ENCODE assay signal across 8 cellular contexts in genomic region chr6:4134841-4135664, GRCh38. TPM values are rescaled to one million over a fixed set of nuclear protein-coding genes. Genes with fewer than 3 reads are reported as not detected.
A peak's percentile ranks its signal among the peaks of the same experiment; 100 is the strongest.
DNase-seq lines count a peak whose midpoint lies in the region; ATAC-seq and TF ChIP-seq lines count a peak whose summit lies in the region.

Gene ECI2 (minus strand): TSS chr6:4135575. CDS start chr6:4135560, 15 bp downstream.

- H3K4me3 ChIP-seq in foreskin fibroblast (ENCODE audit: low read depth in 1 of 2, low read length in 2 of 2): peak within 1 kb of the TSS; percentile 90 to 93
- H3K4me3 ChIP-seq in neural cell (ENCODE audit: low read length): peak within 1 kb of the TSS; percentile 96

- no peaks in the 10 kb centered on the region for H3F3A ChIP-seq in neural cell (ENCODE audit: insufficient read depth, low read length, poor library complexity, severe bottlenecking)

- H3K27ac Mint-ChIP-seq in activated T-helper 17 cell treated with anti-CD3 and anti-CD28 coated beads, Interleukin-2, amount 50 U/mL, for 72 hours: peak within 1 kb of the TSS; percentile 78

- peaks cover 43% of the 10 kb centered on the region for H3K36me3 Mint-ChIP-seq in activated T-helper 17 cell treated with anti-CD3 and anti-CD28 coated beads, Interleukin-2, amount 50 U/mL, for 72 hours (ENCODE audit: low read depth)

- peak within 1 kb of the TSS; percentile 58 for H2AFZ ChIP-seq in neural cell (ENCODE audit: low read depth, low read length)

- H4K20me1 ChIP-seq in neural cell (ENCODE audit: insufficient read depth): no peaks in the 10 kb centered on the region

- no peak for TF ChIP-seq CTCF in foreskin fibroblast (IDR thresholded peaks at IDR 0.05; ENCODE audit: low read depth, low read length)
- TF ChIP-seq CTCF in neural cell (IDR thresholded peaks at IDR 0.05; ENCODE audit: poor library complexity, severe bottlenecking): peak; percentile 21

- H3K9ac ChIP-seq in neural cell (ENCODE audit: low read length): peak within 1 kb of the TSS; percentile 80

- peak within 1 kb of the TSS; percentile 60 for H3K27ac ChIP-seq in neural cell (ENCODE audit: low read length)

- H3K27me3 Mint-ChIP-seq in activated T-helper 17 cell treated with anti-CD3 and anti-CD28 coated beads, Interleukin-2, amount 50 U/mL, for 72 hours: no peaks in the 10 kb centered on the region

- H3K4me3 Mint-ChIP-seq in activated T-helper 17 cell treated with anti-CD3 and anti-CD28 coated beads, Interleukin-2, amount 50 U/mL, for 72 hours: peak within 1 kb of the TSS; percentile 88

- ATAC-seq in GM19328 (IDR thresholded peaks at IDR 0.05; ENCODE audit: unreplicated experiment) (peak; percentile 37), HG03457 (IDR thresholded peaks at IDR 0.05; ENCODE audit: unreplicated experiment) (peak; percentile 30)
- peak; percentile 60 for ATAC-seq in activated T-helper 17 cell treated with anti-CD3 and anti-CD28 coated beads, Interleukin-2, amount 50 U/mL, for 72 hours (replicated peaks)

- H3K4me2 ChIP-seq in neural cell (ENCODE audit: low read length): peak within 1 kb of the TSS; percentile 54

- no peak for TF ChIP-seq EP300 in neural cell (conservative IDR thresholded peaks at IDR 0.05; ENCODE audit: poor library complexity, severe bottlenecking)

- H3K9me2 ChIP-seq in neural cell (ENCODE audit: insufficient read depth, low read length): no peaks in the 10 kb centered on the region

- peaks cover 3% of the 10 kb centered on the region for H3K79me2 ChIP-seq in neural cell (replicated peaks; ENCODE audit: insufficient read depth, low read length)

- DNase-seq in CD1c-positive myeloid dendritic cell (ENCODE audit: extremely low spot score): peak; percentile 80
- peak; percentile 91 for DNase-seq in OCI-M1 (lab: John Stamatoyannopoulos, UW)
- DNase-seq in foreskin fibroblast: peak; percentile 33 to 70
- peak; percentile 75 for DNase-seq in superior temporal gyrus (ENCODE audit: extremely low spot score)

- peaks cover 42% of the 10 kb centered on the region for H3K4me1 Mint-ChIP-seq in activated T-helper 17 cell treated with anti-CD3 and anti-CD28 coated beads, Interleukin-2, amount 50 U/mL, for 72 hours

- no peaks in the 10 kb centered on the region for H3K9me3 ChIP-seq in neural cell (ENCODE audit: low read length)

- H3K27me3 ChIP-seq in neural cell (ENCODE audit: insufficient read depth, low read depth, low read length): no peaks in the 10 kb centered on the region

- TF ChIP-seq RAD21 in neural cell (conservative IDR thresholded peaks at IDR 0.05): peak; percentile 41

- peaks cover 2% of the 10 kb centered on the region for H3K36me3 ChIP-seq in neural cell (ENCODE audit: insufficient read depth, low read length)

- no peaks in the 10 kb centered on the region for H3K9me3 Mint-ChIP-seq in activated T-helper 17 cell treated with anti-CD3 and anti-CD28 coated beads, Interleukin-2, amount 50 U/mL, for 72 hours

TF ChIP-seq in neural cell, 6 proteins besides CTCF, POLR2A, EP300 and RAD21:
- TF ChIP-seq MXI1 (conservative IDR thresholded peaks at IDR 0.05; ENCODE audit: poor library complexity, severe bottlenecking) (peak; percentile 69), REST (IDR thresholded peaks at IDR 0.05; ENCODE audit: borderline replicate concordance) (peak; percentile 46), POLR2AphosphoS5 (IDR thresholded peaks at IDR 0.05) (peak; percentile 74), TAF1 (IDR thresholded peaks at IDR 0.05; ENCODE audit: low read depth) (no peak), SMC3 (conservative IDR thresholded peaks at IDR 0.05; ENCODE audit: poor library complexity) (peak; percentile 6), EZH2 (IDR thresholded peaks at IDR 0.05; ENCODE audit: borderline replicate concordance, insufficient read depth, low read length, poor library complexity, severe bottlenecking) (no peak)

RNA-seq across cellular contexts. Expression of gene ECI2, which starts in this region (rescaled TPM):
- total RNA-seq in activated T-helper 17 cell treated with anti-CD3 and anti-CD28 coated beads, Interleukin-2, amount 50 U/mL, for 72 hours: 10 to 100 TPM; 41.6 to 45.8 TPM
- polyA plus RNA-seq in neural cell: 27.5 and 30.9 TPM in 2 replicates
- 21.2 and 24.5 TPM in 2 replicates for polyA minus RNA-seq in neural cell

Comparison
In these comparisons a context has a peak if more than half of its experiments do, and no peak if none do; other contexts are left out.
1. Peak in every context shown above with its lines: DNase-seq, ATAC-seq, H3K4me3 ChIP-seq and H3K27ac ChIP-seq.